In the genomic region with DNA sequence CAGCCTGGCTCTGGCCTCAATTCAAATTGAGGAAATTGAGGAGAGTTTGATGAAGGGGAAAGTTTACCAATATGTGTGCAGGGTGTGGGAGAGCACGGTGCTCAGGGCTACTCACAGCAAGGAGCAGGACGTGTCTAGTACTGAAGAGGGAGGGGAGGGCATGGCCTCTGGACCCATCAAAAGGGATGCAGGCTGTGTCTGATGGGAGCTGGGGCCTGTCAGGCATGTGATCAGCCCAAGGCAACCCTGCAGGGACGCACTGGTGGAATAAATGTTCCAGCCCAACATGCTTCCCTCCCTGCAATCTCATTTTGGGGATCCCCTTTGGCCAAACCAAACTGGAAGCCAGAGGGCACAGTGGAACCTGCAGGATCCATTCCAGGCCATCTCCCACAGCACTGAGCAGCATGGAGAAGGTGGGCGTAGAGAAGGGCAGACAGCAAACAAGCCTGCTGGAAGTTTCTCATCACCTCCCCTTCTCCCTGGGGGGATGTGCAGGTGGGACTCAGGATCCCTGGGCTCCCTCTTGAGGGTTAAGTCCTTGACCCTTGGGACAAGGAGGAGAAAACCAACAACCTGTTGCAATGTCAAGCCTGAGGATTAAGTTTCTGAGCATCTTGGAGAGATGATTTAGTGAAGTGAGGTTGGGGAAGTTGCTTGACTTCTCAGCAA, we compare ENCODE assay signal across 8 cellular contexts.
"Had no signal": no experiment of that assay in that cellular context is flagged by ENCODE, and none has a peak within 500 bp of the region (broad histone marks: within the 10 kb centered on the region; RNA-seq: fewer than 3 reads in every experiment).

No MANE protein-coding gene starts in this region.

- H3K4me2 ChIP-seq: KMS-11 had no signal

- ATAC-seq: K562 had no signal

- H3K9ac ChIP-seq: KMS-11 had no signal

- H3K4me3 Mint-ChIP-seq: IgD-negative memory B cell had no signal

- H3K9me3 Mint-ChIP-seq: IgD-negative memory B cell had no signal

- H3K4me3 ChIP-seq: K562 had no signal

- DNase-seq: IMR-90, KBM-7, KG1 had no signal

- FAIRE-seq: HTR-8/SVneo, K562 had no signal

- H3K36me3 Mint-ChIP-seq: IgD-negative memory B cell had no signal

- H3K27ac ChIP-seq: HL-60, KMS-11 had no signal

- H3K4me1 Mint-ChIP-seq: IgD-negative memory B cell had no signal
